Comparison of ENCODE assay signal across 12 cellular contexts in the genomic region with DNA sequence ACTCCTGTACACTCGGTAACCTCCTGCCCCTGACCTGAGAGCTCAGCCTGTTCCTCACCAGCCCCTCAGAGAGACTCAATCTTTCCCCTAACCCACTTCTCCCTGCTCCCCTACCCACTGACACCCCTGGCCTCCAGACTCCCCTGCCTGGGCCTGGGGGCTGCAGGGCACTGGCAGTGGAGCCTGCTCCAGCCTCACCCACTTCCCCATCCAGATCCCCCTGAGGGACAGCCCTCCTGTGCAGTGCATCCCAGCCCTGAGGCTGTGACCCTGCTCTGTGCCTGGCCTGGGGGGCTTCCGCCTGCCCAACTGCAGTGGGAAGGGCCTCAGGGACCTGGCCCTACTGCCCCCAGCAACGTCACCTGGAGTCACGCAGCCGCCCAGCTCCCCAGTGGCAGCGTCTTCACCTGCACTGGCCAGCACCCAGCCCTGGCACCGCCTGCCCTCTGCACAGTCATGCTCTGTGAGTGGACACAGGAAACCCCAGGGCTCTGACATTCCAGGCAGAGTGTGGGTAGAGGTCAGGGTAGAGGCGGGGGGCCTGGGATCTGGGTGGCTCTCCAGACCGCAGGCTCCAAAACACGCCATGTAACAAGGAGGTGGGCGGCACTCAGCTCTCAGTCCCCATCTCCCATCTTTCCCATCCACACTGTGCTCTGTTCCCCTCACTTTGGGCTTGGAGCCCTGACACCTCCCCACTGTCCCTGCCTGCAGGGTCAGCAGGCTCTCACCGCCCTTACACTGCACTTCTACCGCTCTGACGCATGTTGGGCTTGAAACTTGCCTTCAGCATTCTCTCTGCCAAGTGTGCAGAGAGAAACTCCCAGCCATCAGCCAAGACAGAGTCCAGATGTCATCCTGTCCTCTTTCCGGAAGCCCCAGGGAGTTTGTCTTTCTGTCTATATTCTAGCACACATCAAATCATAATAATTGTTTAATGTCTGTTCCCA. TPM values are rescaled to one million over a fixed set of nuclear protein-coding genes. Genes with fewer than 3 reads are reported as not detected.
A peak's percentile ranks its signal among the peaks of the same experiment; 100 is the strongest.
DNase-seq lines count a peak whose midpoint lies in the region; ATAC-seq and TF ChIP-seq lines count a peak whose summit lies in the region.
"Had no signal": no experiment of that assay in that cellular context is flagged by ENCODE, and none has a peak within 500 bp of the region (broad histone marks: within the 10 kb centered on the region; RNA-seq: fewer than 3 reads in every experiment).

No MANE protein-coding gene starts in this region.

- TF ChIP-seq POLR2A in breast epithelium (IDR thresholded peaks at IDR 0.05) (no peak), gastrocnemius medialis (IDR thresholded peaks at IDR 0.05) (no peak)

- peak; percentile 76 to 80 for ATAC-seq in gastrocnemius medialis
- ATAC-seq in HG03280 (IDR thresholded peaks at IDR 0.05; ENCODE audit: unreplicated experiment): no peak
- no peak for ATAC-seq in GM18867 (IDR thresholded peaks at IDR 0.05; ENCODE audit: unreplicated experiment)

- H3K9ac ChIP-seq in GM23248: no peak overlapping the region

- H3K9me3 ChIP-seq in GM23248 (ENCODE audit: low read depth) (no peaks in the 10 kb centered on the region), breast epithelium (no peaks in the 10 kb centered on the region), gastrocnemius medialis (no peaks in the 10 kb centered on the region)

- no peak overlapping the region for H2AFZ ChIP-seq in GM23248

- H3F3A ChIP-seq in GM23248 (ENCODE audit: insufficient read depth): no peaks in the 10 kb centered on the region

- peak overlapping the region; percentile 12 for H3K4me2 ChIP-seq in GM23248 (ENCODE audit: unreplicated experiment)

- H3K4me1 ChIP-seq in GM23248 (ENCODE audit: insufficient read depth) (peaks cover 6% of the 10 kb centered on the region; the same call in 1 of the 2 replicates), breast epithelium (peaks cover 7 to 11% of the 10 kb centered on the region in 2 donors), gastrocnemius medialis (peaks cover 0 to 6% of the 10 kb centered on the region in 2 donors)

- no peaks in the 10 kb centered on the region for H4K20me1 ChIP-seq in GM23248 (ENCODE audit: insufficient read depth)

- intact Hi-C loops in breast epithelium (cut with DNase I; ENCODE audit: low total_unique reads): no loop called here
- intact Hi-C loops in gastrocnemius medialis (cut with DNase I; ENCODE audit: low total_unique reads): no loop called here

- H3K36me3 ChIP-seq in GM23248 (ENCODE audit: low read depth): no peaks in the 10 kb centered on the region
- no peaks in the 10 kb centered on the region for H3K36me3 ChIP-seq in breast epithelium
- no peaks in the 10 kb centered on the region for H3K36me3 ChIP-seq in gastrocnemius medialis

- in situ Hi-C loops in GM23248 (cut with MboI): no loop called here
- in situ Hi-C loops in gastrocnemius medialis (cut with MboI; ENCODE audit: low sequenced_read_pairs in 4 of 4): no loop called here

- H3K79me2 ChIP-seq in GM23248 (ENCODE audit: insufficient read depth): no peaks in the 10 kb centered on the region

- TF ChIP-seq CTCF in breast epithelium (IDR thresholded peaks at IDR 0.05) (no peak), gastrocnemius medialis (IDR thresholded peaks at IDR 0.05 in 4 of 5, conservative IDR thresholded peaks at IDR 0.05 in 1 of 5) (no peak)

- H3K4me3 ChIP-seq in GM23248 (no peak overlapping the region), breast epithelium (peak overlapping the region in 1 of 3 donors; percentile 11), gastrocnemius medialis (no peak overlapping the region)

- DNase-seq in GM23248: peak; percentile 74
- peak; percentile 52 to 77 for DNase-seq in breast epithelium (ENCODE audit: low spot score in 2 of 2)
- peak; percentile 55 for DNase-seq in left kidney (ENCODE audit: low read depth, low spot score)
- DNase-seq in gastrocnemius medialis: peak in 1 of 2 donors; percentile 31
- DNase-seq in HuH-7 (ENCODE audit: low spot score): no peak
- DNase-seq in NK-92 treated with Interleukin-12 subunit alpha and Interleukin-12 subunit beta, amount 100 ng/mL, for 24 hours (lab: John Stamatoyannopoulos, UW): no peak
- DNase-seq: anterior cingulate cortex, NCI-H1694, OCI-M1 had no signal

- H3K27me3 ChIP-seq in GM23248 (replicated peaks; ENCODE audit: insufficient read depth) (peaks cover 11% of the 10 kb centered on the region; the same call in 1 of the 2 replicates), breast epithelium (no peaks in the 10 kb centered on the region), gastrocnemius medialis (no peaks in the 10 kb centered on the region)

- H3K27ac ChIP-seq in GM23248 (no peak overlapping the region), breast epithelium (peak overlapping the region; percentile 66 to 89), gastrocnemius medialis (peak overlapping the region in 2 of 4 donors; percentile 48 to 49)
- H3K27ac ChIP-seq: C4-2B had no signal

- no peaks in the 10 kb centered on the region for H3K9me2 ChIP-seq in GM23248 (ENCODE audit: insufficient read depth)

- WGBS in GM23248 (ENCODE audit: low coverage in 1 of 2, low lambda C conversion rate in 2 of 2, missing lambda C conversion rate in 2 of 2), 2 experiments: 55% methylated on average over 15 of the region's 15 CpGs

RNA-seq across cellular contexts. Expression of gene VSIG10L2, which starts 5.1 kb away (rescaled TPM):
- total RNA-seq in GM23248 (2014; rRNA removed; shearing (Covaris generic)): not detected in 2 replicates
- not detected in 2 replicates for polyA plus RNA-seq in GM23248 (2016; fragmentation: Nextera tagmentation; extraction: Ambion mirVana)
- total RNA-seq in breast epithelium: 1 to 10 TPM in 2 of 3 donors, not detected in 1; 3.6 to 4.1 TPM
- total RNA-seq in gastrocnemius medialis: under 1 TPM in 1 of 4 donors, not detected in 3; 0.10 TPM

RNA-seq across cellular contexts. Expression of gene DDX25, which starts 46.7 kb away (rescaled TPM):
- not detected in 2 replicates for total RNA-seq in GM23248 (2014; rRNA removed; shearing (Covaris generic))
- not detected in 2 replicates for polyA plus RNA-seq in GM23248 (2016; fragmentation: Nextera tagmentation; extraction: Ambion mirVana)
- total RNA-seq in breast epithelium (under 1 TPM in 1 of 3 donors, not detected in 2; 0.29 TPM), gastrocnemius medialis (not detected)

RNA-seq across cellular contexts. Expression of gene PUS3, which starts 48.0 kb away (rescaled TPM):
- 8.3 and 11.8 TPM in 2 replicates for total RNA-seq in GM23248 (2014; rRNA removed; shearing (Covaris generic))
- polyA plus RNA-seq in GM23248 (2016; fragmentation: Nextera tagmentation; extraction: Ambion mirVana): 8.4 and 10.7 TPM in 2 replicates
- 10 to 100 TPM in 1 of 3 donors, 1 to 10 TPM in 2; 5.6 to 10.2 (median 8.6) TPM for total RNA-seq in breast epithelium
- total RNA-seq in gastrocnemius medialis: 10 to 100 TPM in 3 of 4 donors, 1 to 10 TPM in 1; 7.0 to 13.5 (median 11.7) TPM

Comparison
In these comparisons a context has a peak if more than half of its experiments do, and no peak if none do; other contexts are left out.
1. DNase-seq: peak in GM23248 (single experiment), breast epithelium (2 of 2) and left kidney (single experiment); none in HuH-7 (single experiment) and NK-92 treated with Interleukin-12 subunit alpha and Interleukin-12 subunit beta, amount 100 ng/mL, for 24 hours (single experiment).
2. ATAC-seq: peak in gastrocnemius medialis (2 of 2); none in HG03280 (single experiment) and GM18867 (single experiment).